Comparison of ENCODE assay signal across 26 cellular contexts in the genomic region with DNA sequence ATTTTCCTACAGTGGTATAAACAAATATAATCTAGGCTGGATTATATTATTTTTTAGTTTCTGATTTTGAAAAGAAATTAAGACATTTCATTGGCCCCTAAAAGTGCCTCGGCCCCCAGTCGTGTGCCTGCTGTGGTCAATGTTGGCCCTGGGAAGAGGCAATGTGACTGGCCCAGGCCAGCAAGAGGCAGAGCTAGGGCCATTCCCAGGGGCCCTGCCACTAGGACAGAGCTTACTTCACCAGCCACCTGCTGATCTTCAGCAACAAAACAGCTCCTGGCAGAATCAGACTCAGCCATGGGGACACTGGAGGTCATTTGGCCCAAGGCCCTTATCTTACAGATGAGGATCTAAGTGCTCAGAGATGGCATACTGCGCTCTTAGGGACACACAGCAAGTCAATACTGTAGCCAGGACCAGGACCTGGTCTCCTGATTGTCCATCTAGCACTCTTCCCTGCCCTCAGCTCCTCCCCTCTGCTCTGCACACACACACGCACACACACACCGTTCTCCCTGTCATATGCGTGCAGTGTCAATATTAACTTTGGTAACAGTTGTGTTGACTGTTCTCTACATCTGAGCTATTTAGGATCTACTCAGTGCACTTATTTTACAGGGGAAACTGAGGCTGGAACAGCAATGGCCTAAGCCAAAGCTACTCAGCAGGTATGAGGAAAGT. TPM values are rescaled to one million over a fixed set of nuclear protein-coding genes. Genes with fewer than 3 reads are reported as not detected.
A peak's percentile ranks its signal among the peaks of the same experiment; 100 is the strongest.
DNase-seq lines count a peak whose midpoint lies in the region; ATAC-seq, FAIRE-seq and TF ChIP-seq lines count a peak whose summit lies in the region.
"Had no signal": no experiment of that assay in that cellular context is flagged by ENCODE, and none has a peak within 500 bp of the region (broad histone marks: within the 10 kb centered on the region; RNA-seq: fewer than 3 reads in every experiment).

No MANE protein-coding gene starts in this region.

- H3K4me1 ChIP-seq in kidney (ENCODE audit: control insufficient read depth in 1 of 2, insufficient read depth in 1 of 2, low read depth in 1 of 2, low read length in 2 of 2) = peaks cover 0 to 7% of the 10 kb centered on the region in 2 donors
- H3K4me1 ChIP-seq in prostate gland (replicated peaks) = no peaks in the 10 kb centered on the region
- H3K4me1 ChIP-seq: foreskin keratinocyte, testis had no signal

- peaks cover 3% of the 10 kb centered on the region for H3K9me3 Mint-ChIP-seq in activated CD4-positive, alpha-beta memory T cell treated with anti-CD3 and anti-CD28 coated beads for 36 hours
- H3K9me3 Mint-ChIP-seq: activated CD8-positive, alpha-beta T cell treated with anti-CD3 and anti-CD28 coated beads for 36 hours; activated naive CD4-positive, alpha-beta T cell treated with anti-CD3 and anti-CD28 coated beads, Interleukin-2, amount 50 U/mL, for 72 hours; activated T-cell treated with anti-CD3 and anti-CD28 coated beads, Interleukin-2, amount 50 U/mL, for 72 hours had no signal

- no peak overlapping the region for H3K4me3 ChIP-seq in kidney (ENCODE audit: low read length in 2 of 2)
- H3K4me3 ChIP-seq in prostate gland = no peak overlapping the region
- H3K4me3 ChIP-seq: testis had no signal

- no peak for TF ChIP-seq POLR2A in prostate gland (IDR thresholded peaks at IDR 0.05)

- DNase-seq in DMS53 (lab: John Stamatoyannopoulos, UW) (peak; percentile 61), NCI-H526 (lab: John Stamatoyannopoulos, UW) (peak; percentile 34 to 49), kidney (no peak), prostate gland (ENCODE audit: low spot score) (peak; percentile 76), NCI-H2171 (lab: John Stamatoyannopoulos, UW) (no peak), COLO829 (ENCODE audit: low spot score) (no peak), Right ventricle myocardium superior (no peak)
- no peak for DNase-seq in activated CD4-positive, alpha-beta memory T cell treated with anti-CD3 and anti-CD28 coated beads for 36 hours
- DNase-seq: activated CD8-positive, alpha-beta T cell treated with anti-CD3 and anti-CD28 coated beads for 36 hours; activated T-cell treated with anti-CD3 and anti-CD28 coated beads, Interleukin-2, amount 50 U/mL, for 72 hours; CD8-positive, alpha-beta memory T cell; dermis blood vessel endothelial cell; foreskin keratinocyte; KBM-7; kidney glomerular epithelial cell; midbrain; NCI-H2081; NCI-H524; PC-3; stimulated activated CD4-positive, alpha-beta T cell treated with anti-CD3 and anti-CD28 coated beads, Interleukin-12 subunit alpha, Interleukin-12 subunit beta, amount 100 ng/mL, for 4 hours; testis had no signal

- TF ChIP-seq CTCF in kidney (IDR thresholded peaks at IDR 0.05; ENCODE audit: borderline replicate concordance, extremely low read depth, insufficient read depth) (no peak), prostate gland (IDR thresholded peaks at IDR 0.05) (no peak)

- H3K4me3 Mint-ChIP-seq in activated CD4-positive, alpha-beta memory T cell treated with anti-CD3 and anti-CD28 coated beads for 36 hours = no peak overlapping the region
- H3K4me3 Mint-ChIP-seq: activated CD8-positive, alpha-beta T cell treated with anti-CD3 and anti-CD28 coated beads for 36 hours; activated T-cell treated with anti-CD3 and anti-CD28 coated beads, Interleukin-2, amount 50 U/mL, for 72 hours; brain; CD8-positive, alpha-beta memory T cell; WTC11 had no signal

- CTCF ChIA-PET in activated CD4-positive, alpha-beta memory T cell treated with anti-CD3 and anti-CD28 coated beads for 36 hours (lab: Charles Lee) = no interaction called here

- H3K9me3 ChIP-seq in kidney (ENCODE audit: control insufficient read depth in 1 of 2, low read length in 2 of 2) (no peaks in the 10 kb centered on the region), prostate gland (no peaks in the 10 kb centered on the region)
- H3K9me3 ChIP-seq: testis had no signal

- POLR2A ChIA-PET in activated CD4-positive, alpha-beta memory T cell treated with anti-CD3 and anti-CD28 coated beads for 36 hours (lab: Charles Lee) = no interaction called here

- H3K27ac ChIP-seq in kidney (ENCODE audit: low read depth in 2 of 2, low read length in 2 of 2) = peak overlapping the region; percentile 34 to 67
- peak overlapping the region; percentile 68 to 86 for H3K27ac ChIP-seq in prostate gland
- H3K27ac ChIP-seq: foreskin keratinocyte, testis had no signal

- no peak overlapping the region for H3K27ac Mint-ChIP-seq in activated CD4-positive, alpha-beta memory T cell treated with anti-CD3 and anti-CD28 coated beads for 36 hours
- H3K27ac Mint-ChIP-seq: activated CD8-positive, alpha-beta T cell treated with anti-CD3 and anti-CD28 coated beads for 36 hours; activated naive CD4-positive, alpha-beta T cell treated with anti-CD3 and anti-CD28 coated beads, Interleukin-2, amount 50 U/mL, for 72 hours; activated T-cell treated with anti-CD3 and anti-CD28 coated beads, Interleukin-2, amount 50 U/mL, for 72 hours; brain; WTC11 had no signal

- ATAC-seq in Right ventricle myocardium superior (ENCODE audit: poor library complexity) = no peak
- ATAC-seq: activated CD8-positive, alpha-beta T cell treated with anti-CD3 and anti-CD28 coated beads for 36 hours; activated naive CD4-positive, alpha-beta T cell treated with anti-CD3 and anti-CD28 coated beads, Interleukin-2, amount 50 U/mL, for 72 hours; activated T-cell treated with anti-CD3 and anti-CD28 coated beads, Interleukin-2, amount 50 U/mL, for 72 hours; foreskin keratinocyte; PC-3; WTC11 had no signal

- H3K4me1 Mint-ChIP-seq in activated CD4-positive, alpha-beta memory T cell treated with anti-CD3 and anti-CD28 coated beads for 36 hours (ENCODE audit: low read depth) = no peaks in the 10 kb centered on the region
- H3K4me1 Mint-ChIP-seq: CD8-positive, alpha-beta memory T cell had no signal

- H3K27me3 ChIP-seq in prostate gland (replicated peaks; ENCODE audit: insufficient read depth) = no peaks in the 10 kb centered on the region
- H3K27me3 ChIP-seq: foreskin keratinocyte, testis had no signal

- WGBS in prostate gland = 81% methylated on average over 6 of the region's 6 CpGs

- no peak overlapping the region for H3K9ac ChIP-seq in kidney (ENCODE audit: low read length in 2 of 2)

- H3K36me3 Mint-ChIP-seq in activated CD4-positive, alpha-beta memory T cell treated with anti-CD3 and anti-CD28 coated beads for 36 hours = no peaks in the 10 kb centered on the region
- H3K36me3 Mint-ChIP-seq: activated naive CD4-positive, alpha-beta T cell treated with anti-CD3 and anti-CD28 coated beads, Interleukin-2, amount 50 U/mL, for 72 hours; brain; CD8-positive, alpha-beta memory T cell had no signal

- H3K36me3 ChIP-seq in kidney (ENCODE audit: control insufficient read depth in 1 of 2, insufficient read depth in 2 of 2, low read length in 2 of 2) (no peaks in the 10 kb centered on the region), prostate gland (no peaks in the 10 kb centered on the region)

- peaks cover 8% of the 10 kb centered on the region for H3K27me3 Mint-ChIP-seq in activated CD4-positive, alpha-beta memory T cell treated with anti-CD3 and anti-CD28 coated beads for 36 hours

- intact Hi-C loops in kidney (cut with DNase I) (no loop called here), prostate gland (cut with DNase I) (no loop called here), Right ventricle myocardium superior (cut with DNase I) (no loop called here)
- intact Hi-C loops in activated CD4-positive, alpha-beta memory T cell treated with anti-CD3 and anti-CD28 coated beads for 36 hours (cut with micrococcal nuclease) = no loop called here

- no peak for FAIRE-seq in kidney (lab: Jason Lieb, UNC)

RNA-seq across cellular contexts. Expression of gene KLHDC7A, which starts 16.6 kb away (rescaled TPM):
- total RNA-seq in kidney = 25.8 TPM
- 28.0 TPM for polyA plus RNA-seq in kidney (ENCODE audit: insufficient read depth, low read depth, low replicate concordance)
- under 1 TPM; 0.34 to 0.36 TPM for total RNA-seq in prostate gland
- not detected for total RNA-seq in activated CD4-positive, alpha-beta memory T cell treated with anti-CD3 and anti-CD28 coated beads for 36 hours
- not detected for total RNA-seq in Right ventricle myocardium superior
- total RNA-seq: activated CD8-positive, alpha-beta T cell treated with anti-CD3 and anti-CD28 coated beads for 36 hours; activated naive CD4-positive, alpha-beta T cell treated with anti-CD3 and anti-CD28 coated beads, Interleukin-2, amount 50 U/mL, for 72 hours; activated T-cell treated with anti-CD3 and anti-CD28 coated beads, Interleukin-2, amount 50 U/mL, for 72 hours; CD8-positive, alpha-beta memory T cell; foreskin keratinocyte; PC-3; SK-MEL-5; T-helper 2 cell treated with Interferon-gamma antibody and Interleukin-4, amounts not matched to agents 100 ng/mL and 5 ng/mL, for 36 hours had no signal
- polyA plus RNA-seq: CD8-positive, alpha-beta memory T cell; foreskin keratinocyte had no signal

Comparison
In these comparisons a context has a peak if more than half of its experiments do, and no peak if none do; other contexts are left out.
1. DNase-seq: peak in DMS53 (single experiment), NCI-H526 (2 of 2) and prostate gland (single experiment); none in kidney (single experiment), NCI-H2171 (single experiment), activated CD4-positive, alpha-beta memory T cell treated with anti-CD3 and anti-CD28 coated beads for 36 hours (single experiment), COLO829 (single experiment) and Right ventricle myocardium superior (single experiment).
2. RNA of gene KLHDC7A, which starts 16.6 kb away (total RNA-seq): 25.8 TPM in kidney (single experiment); 0.34 to 0.36 TPM in prostate gland, not detected in activated CD4-positive, alpha-beta memory T cell treated with anti-CD3 and anti-CD28 coated beads for 36 hours and not detected in Right ventricle myocardium superior (single experiment); every median in the first group is over 10 times any median in the second.